25 cellular contexts compared by ENCODE assay signal in the genomic region with DNA sequence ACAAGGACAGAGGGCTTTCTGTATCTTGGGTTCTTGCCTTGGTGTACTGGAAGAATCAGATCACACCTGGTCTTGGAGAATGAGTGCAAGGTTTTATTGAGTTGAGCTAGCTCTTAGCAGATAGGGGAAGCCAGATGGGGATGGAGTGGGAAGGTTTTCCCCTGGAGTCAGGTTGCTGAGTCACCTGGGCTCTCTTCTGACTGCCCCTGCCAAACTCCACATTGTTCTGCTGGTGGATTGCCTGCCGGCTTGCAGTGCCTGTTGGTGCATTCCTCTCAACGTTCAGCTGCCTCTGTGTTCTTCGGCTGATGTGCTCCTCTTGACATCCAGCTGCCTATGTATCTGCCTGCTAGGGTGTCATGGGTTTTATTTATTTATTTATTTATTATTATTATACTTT.
"Had no signal": no experiment of that assay in that cellular context is flagged by ENCODE, and none has a peak within 500 bp of the region (broad histone marks: within the 10 kb centered on the region; RNA-seq: fewer than 3 reads in every experiment).

No MANE protein-coding gene starts in this region.

- H3K4me1 ChIP-seq: adrenal gland had no signal

- H3K27ac Mint-ChIP-seq: activated CD4-positive, alpha-beta T cell treated with anti-CD3 and anti-CD28 coated beads for 36 hours; activated CD8-positive, alpha-beta T cell treated with anti-CD3 and anti-CD28 coated beads for 36 hours; activated naive CD8-positive, alpha-beta T cell treated with anti-CD3 and anti-CD28 coated beads, Interleukin-2, amount 10 ng/mL, durations not matched to agents 7 days and 5 days; activated T-cell treated with anti-CD3 and anti-CD28 coated beads, Interleukin-2, amount 50 U/mL, for 72 hours; activated T-helper 2 cell treated with anti-CD3 and anti-CD28 coated beads, Interferon-gamma antibody, Interleukin-2, Interleukin-4, amounts not matched to agents 10 μg/mL and 5 μg/mL and 100 μg/mL, durations not matched to agents 14 hours and 24 hours and 36 hours; T-helper 17 cell had no signal

- H3K9ac ChIP-seq: KMS-11 had no signal

- H3K4me3 Mint-ChIP-seq: activated CD4-positive, alpha-beta T cell treated with anti-CD3 and anti-CD28 coated beads for 36 hours; activated CD8-positive, alpha-beta T cell treated with anti-CD3 and anti-CD28 coated beads for 36 hours; activated naive CD8-positive, alpha-beta T cell treated with anti-CD3 and anti-CD28 coated beads, Interleukin-2, amount 10 ng/mL, durations not matched to agents 7 days and 5 days; activated T-cell treated with anti-CD3 and anti-CD28 coated beads, Interleukin-2, amount 50 U/mL, for 72 hours; T-helper 17 cell had no signal

- DNase-seq: activated CD4-positive, alpha-beta T cell treated with anti-CD3 and anti-CD28 coated beads for 36 hours; activated CD8-positive, alpha-beta memory T cell treated with anti-CD3 and anti-CD28 coated beads, Interleukin-2, amount 50 U/mL, for 4 hours; activated CD8-positive, alpha-beta T cell treated with anti-CD3 and anti-CD28 coated beads for 36 hours; activated naive CD4-positive, alpha-beta T cell treated with anti-CD3 and anti-CD28 coated beads, Interleukin-2, amount 50 U/mL, for 16 hours; activated naive CD8-positive, alpha-beta T cell treated with anti-CD3 and anti-CD28 coated beads, Interleukin-2, amount 10 ng/mL, durations not matched to agents 7 days and 5 days; activated T-cell treated with anti-CD3 and anti-CD28 coated beads, Interleukin-2, amount 50 U/mL, for 72 hours; adrenal gland; anterior cingulate cortex; caudate nucleus; MG63; MV-4-11; NCI-H1092 treated with DMSO at 0.1 percent for 48 hours; NCI-H1417 treated with DMSO at 0.1 percent for 48 hours; NCI-H187; NCI-H2081; NCI-H510A treated with DMSO at 0.1 percent for 48 hours; PC-3; SHP77 treated with DMSO at 0.1 percent for 48 hours; T-helper 17 cell; T-helper 9 cell had no signal

- H3K27ac ChIP-seq: adrenal gland, KMS-11, VCaP had no signal

- H3K36me3 Mint-ChIP-seq: activated naive CD8-positive, alpha-beta T cell treated with anti-CD3 and anti-CD28 coated beads, Interleukin-2, amount 10 ng/mL, durations not matched to agents 7 days and 5 days had no signal

- H3K4me1 Mint-ChIP-seq: activated CD4-positive, alpha-beta T cell treated with anti-CD3 and anti-CD28 coated beads for 36 hours; activated naive CD8-positive, alpha-beta T cell treated with anti-CD3 and anti-CD28 coated beads, Interleukin-2, amount 10 ng/mL, durations not matched to agents 7 days and 5 days; T-helper 17 cell had no signal

- FAIRE-seq: RCC 7860, TTC549 had no signal

- H3K36me3 ChIP-seq: adrenal gland, MG63 had no signal

- H3K4me2 ChIP-seq: KMS-11 had no signal

- H3K27me3 Mint-ChIP-seq: activated CD4-positive, alpha-beta T cell treated with anti-CD3 and anti-CD28 coated beads for 36 hours; activated CD8-positive, alpha-beta T cell treated with anti-CD3 and anti-CD28 coated beads for 36 hours; activated naive CD8-positive, alpha-beta T cell treated with anti-CD3 and anti-CD28 coated beads, Interleukin-2, amount 10 ng/mL, durations not matched to agents 7 days and 5 days; T-helper 17 cell had no signal

- H3K9me3 ChIP-seq: adrenal gland, MG63 had no signal

- H3K27me3 ChIP-seq: adrenal gland, MG63 had no signal

- H3K4me3 ChIP-seq: adrenal gland, MG63 had no signal

- ATAC-seq: activated CD4-positive, alpha-beta T cell treated with anti-CD3 and anti-CD28 coated beads for 36 hours; activated CD8-positive, alpha-beta T cell treated with anti-CD3 and anti-CD28 coated beads for 36 hours; activated T-cell treated with anti-CD3 and anti-CD28 coated beads, Interleukin-2, amount 50 U/mL, for 72 hours; PC-3; T-helper 17 cell had no signal
